Comparison of ENCODE assay signal across 8 cellular contexts in genomic region chr10:101141622-101142532, GRCh38. TPM values are rescaled to one million over a fixed set of nuclear protein-coding genes. Genes with fewer than 3 reads are reported as not detected.
DNase-seq lines count a peak whose midpoint lies in the region; ATAC-seq, FAIRE-seq and TF ChIP-seq lines count a peak whose summit lies in the region.

No MANE protein-coding gene starts in this region.

- H3K27ac ChIP-seq in 22Rv1 (peak overlapping the region; percentile 88), neural progenitor cell (no peak overlapping the region)

- TF ChIP-seq POLR2A in GM12891 (IDR thresholded peaks at IDR 0.05; ENCODE audit: low read depth, low read length) = no peak

- peaks cover 85% of the 10 kb centered on the region for H3K27me3 Mint-ChIP-seq in activated T-cell treated with anti-CD3 and anti-CD28 coated beads, Interleukin-2, amount 50 U/mL, for 72 hours (ENCODE audit: low read depth)
- peaks cover 93% of the 10 kb centered on the region for H3K27me3 Mint-ChIP-seq in neural progenitor cell (ENCODE audit: insufficient read depth, low read depth)
- peaks cover 100% of the 10 kb centered on the region for H3K27me3 Mint-ChIP-seq in stimulated activated naive CD8-positive, alpha-beta T cell treated with anti-CD3 and anti-CD28 coated beads, Interleukin-15, amount 100 ng/mL, for 72 hours

- H3K27ac Mint-ChIP-seq in activated T-cell treated with anti-CD3 and anti-CD28 coated beads, Interleukin-2, amount 50 U/mL, for 72 hours = no peak overlapping the region
- H3K27ac Mint-ChIP-seq in neural progenitor cell = no peak overlapping the region
- no peak overlapping the region for H3K27ac Mint-ChIP-seq in stimulated activated naive CD8-positive, alpha-beta T cell treated with anti-CD3 and anti-CD28 coated beads, Interleukin-15, amount 100 ng/mL, for 72 hours

- H3K4me3 ChIP-seq in fibroblast of mammary gland (ENCODE audit: control insufficient read depth, low read depth, low read length) = no peak overlapping the region
- H3K4me3 ChIP-seq in neural progenitor cell = no peak overlapping the region

- H3K9ac ChIP-seq in neural progenitor cell = no peak overlapping the region

- DNase-seq in GM12891 (ENCODE audit: insufficient read length, low spot score) (peak; percentile 86), KG1 (lab: John Stamatoyannopoulos, UW) (peak; percentile 44), RKO (ENCODE audit: low spot score) (peak; percentile 86), fibroblast of mammary gland (ENCODE audit: low read depth) (peak; percentile 75), neural progenitor cell (ENCODE audit: low spot score) (peak; percentile 92)
- DNase-seq in activated T-cell treated with anti-CD3 and anti-CD28 coated beads, Interleukin-2, amount 50 U/mL, for 72 hours = peak; percentile 81 to 87
- DNase-seq in stimulated activated naive CD8-positive, alpha-beta T cell treated with anti-CD3 and anti-CD28 coated beads, Interleukin-15, amount 100 ng/mL, for 72 hours = peak; percentile 80 to 81

- peaks cover 5% of the 10 kb centered on the region for H3K4me1 ChIP-seq in neural progenitor cell

- no peaks in the 10 kb centered on the region for H3K9me3 ChIP-seq in neural progenitor cell (ENCODE audit: low read depth)

- FAIRE-seq in GM12891 (lab: Jason Lieb, UNC) = peak; percentile 91

- peak; percentile 94 for TF ChIP-seq CTCF in 22Rv1 (IDR thresholded peaks at IDR 0.05)
- peak; percentile 90 for TF ChIP-seq CTCF in fibroblast of mammary gland (conservative IDR thresholded peaks at IDR 0.05; ENCODE audit: control insufficient read depth, insufficient read depth, low read depth, low read length)
- TF ChIP-seq CTCF in neural progenitor cell (IDR thresholded peaks at IDR 0.05) = peak; percentile 96

- H2AFZ ChIP-seq in neural progenitor cell (replicated peaks) = no peak overlapping the region

- H3K4me2 ChIP-seq in neural progenitor cell = no peak overlapping the region

- H3K36me3 Mint-ChIP-seq in activated T-cell treated with anti-CD3 and anti-CD28 coated beads, Interleukin-2, amount 50 U/mL, for 72 hours (ENCODE audit: insufficient read depth in 2 of 2) = no peaks in the 10 kb centered on the region
- peaks cover 2% of the 10 kb centered on the region for H3K36me3 Mint-ChIP-seq in neural progenitor cell

- peaks cover 100% of the 10 kb centered on the region for H3K27me3 ChIP-seq in neural progenitor cell

- H3K36me3 ChIP-seq in neural progenitor cell = no peaks in the 10 kb centered on the region

- peak overlapping the region in 1 of 2 donors; percentile 33 for H3K4me3 Mint-ChIP-seq in activated T-cell treated with anti-CD3 and anti-CD28 coated beads, Interleukin-2, amount 50 U/mL, for 72 hours
- H3K4me3 Mint-ChIP-seq in neural progenitor cell = no peak overlapping the region
- no peak overlapping the region for H3K4me3 Mint-ChIP-seq in stimulated activated naive CD8-positive, alpha-beta T cell treated with anti-CD3 and anti-CD28 coated beads, Interleukin-15, amount 100 ng/mL, for 72 hours

- no peaks in the 10 kb centered on the region for H3F3A ChIP-seq in neural progenitor cell (ENCODE audit: low read depth)

- H3K9me3 Mint-ChIP-seq in activated T-cell treated with anti-CD3 and anti-CD28 coated beads, Interleukin-2, amount 50 U/mL, for 72 hours = no peaks in the 10 kb centered on the region
- peaks cover 5% of the 10 kb centered on the region for H3K9me3 Mint-ChIP-seq in neural progenitor cell
- H3K9me3 Mint-ChIP-seq in stimulated activated naive CD8-positive, alpha-beta T cell treated with anti-CD3 and anti-CD28 coated beads, Interleukin-15, amount 100 ng/mL, for 72 hours = no peaks in the 10 kb centered on the region

- H3K79me2 ChIP-seq in neural progenitor cell (ENCODE audit: low read depth) = no peaks in the 10 kb centered on the region

- ATAC-seq in activated T-cell treated with anti-CD3 and anti-CD28 coated beads, Interleukin-2, amount 50 U/mL, for 72 hours (replicated peaks in 1 of 2) = peak; percentile 89 to 90
- peak; percentile 87 for ATAC-seq in stimulated activated naive CD8-positive, alpha-beta T cell treated with anti-CD3 and anti-CD28 coated beads, Interleukin-15, amount 100 ng/mL, for 72 hours

- peaks cover 17% of the 10 kb centered on the region for H3K4me1 Mint-ChIP-seq in activated T-cell treated with anti-CD3 and anti-CD28 coated beads, Interleukin-2, amount 50 U/mL, for 72 hours (ENCODE audit: low read depth)
- peaks cover 14% of the 10 kb centered on the region for H3K4me1 Mint-ChIP-seq in neural progenitor cell
- peaks cover 38% of the 10 kb centered on the region for H3K4me1 Mint-ChIP-seq in stimulated activated naive CD8-positive, alpha-beta T cell treated with anti-CD3 and anti-CD28 coated beads, Interleukin-15, amount 100 ng/mL, for 72 hours

- peaks cover 85% of the 10 kb centered on the region for H4K20me1 ChIP-seq in neural progenitor cell (ENCODE audit: low read depth)

TF ChIP-seq in GM12891, 5 proteins besides CTCF, POLR2A, EP300 and RAD21:
- TF ChIP-seq PAX5 (IDR thresholded peaks at IDR 0.05; ENCODE audit: insufficient read depth, low read length, severe bottlenecking) (no peak), SPI1 (IDR thresholded peaks at IDR 0.05; ENCODE audit: low read depth, low read length) (no peak), POU2F2 (IDR thresholded peaks at IDR 0.05; ENCODE audit: low read depth, low read length) (no peak), TAF1 (IDR thresholded peaks at IDR 0.05; ENCODE audit: low read depth, low read length) (no peak), POLR2AphosphoS5 (IDR thresholded peaks at IDR 0.05; ENCODE audit: low read depth, low read length) (no peak)

RNA-seq across cellular contexts. Expression of gene TLX1, which starts 10.8 kb away (rescaled TPM):
- polyA plus RNA-seq in GM12891 (2012; ENCODE audit: low read depth, missing spikeins) = not detected
- not detected for total RNA-seq in activated T-cell treated with anti-CD3 and anti-CD28 coated beads, Interleukin-2, amount 50 U/mL, for 72 hours
- total RNA-seq in neural progenitor cell (ENCODE audit: low replicate concordance) = not detected in 2 replicates
